ENCODE assay signal across 13 cellular contexts in the genomic region with DNA sequence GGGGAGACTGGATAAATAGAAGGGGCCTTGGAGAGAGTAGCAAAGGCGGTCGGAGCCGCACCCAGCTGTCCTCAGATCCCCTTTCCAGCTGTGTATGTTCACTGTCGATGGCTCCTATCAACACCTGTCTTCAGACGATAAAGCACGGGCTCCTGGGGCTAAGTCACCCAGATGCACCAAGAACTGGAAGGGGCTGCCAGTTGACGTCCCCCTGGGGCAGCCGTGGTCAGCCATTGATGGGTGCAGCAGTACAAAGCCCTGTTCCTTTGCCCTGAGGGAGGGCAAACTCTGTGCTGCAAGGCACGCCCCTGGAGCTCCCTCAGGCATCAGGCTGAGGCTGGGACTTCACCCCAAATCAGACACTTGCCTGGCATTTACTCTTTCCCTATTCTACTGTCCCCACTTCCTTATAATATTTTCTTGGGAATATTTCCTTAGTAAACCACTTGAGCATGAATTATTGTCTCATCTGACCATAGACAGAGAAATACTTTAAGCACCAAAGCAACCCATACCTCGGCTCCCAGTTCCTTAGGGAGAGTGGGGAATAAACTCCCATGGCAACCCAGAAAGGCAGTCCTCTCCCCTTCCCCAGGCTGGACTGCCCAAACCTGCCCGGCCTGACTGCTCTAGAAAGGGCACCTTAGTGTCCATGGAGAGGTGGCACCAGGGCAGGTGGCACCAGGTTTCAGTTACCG. TPM values are rescaled to one million over a fixed set of nuclear protein-coding genes. Genes with fewer than 3 reads are reported as not detected.
DNase-seq lines count a peak whose midpoint lies in the region; ATAC-seq and TF ChIP-seq lines count a peak whose summit lies in the region.
"Had no signal": no experiment of that assay in that cellular context is flagged by ENCODE, and none has a peak within 500 bp of the region (broad histone marks: within the 10 kb centered on the region; RNA-seq: fewer than 3 reads in every experiment).

No MANE protein-coding gene starts in this region.

- WGBS in mesendoderm (ENCODE audit: extremely low coverage, insufficient coverage, low lambda C conversion rate): no CpG with 5 or more reads among the region's 12 CpGs

- H3K56ac ChIP-seq in mesendoderm (ENCODE audit: low read length): peak overlapping the region; percentile 82

- intact Hi-C loops in Caco-2 (cut with micrococcal nuclease; ENCODE audit: unreplicated experiment) (no loop called here), HCT116 (cut with micrococcal nuclease) (loop anchor here (5.0 to 10.0 kb wide), 2 partner anchors 143 to 346 kb away; no protein-coding TSS in a partner anchor), activated B cell treated with CpG ODN at 0.5 μM for 24 hours (cut with micrococcal nuclease) (loop anchor here (5.0 to 10.0 kb wide), 4 partner anchors 164 to 707 kb away; a partner anchor contains a TSS)

- no peak for TF ChIP-seq POLR2A in HCT116 (IDR thresholded peaks at IDR 0.05; ENCODE audit: borderline replicate concordance, extremely low read depth, insufficient read depth, insufficient read length)

- H3K4me1 ChIP-seq in Caco-2 (peaks cover 57% of the 10 kb centered on the region), HCT116 (ENCODE audit: control insufficient read depth in 1 of 2, insufficient read depth in 2 of 2, low read length in 2 of 2) (peaks cover 0 to 12% of the 10 kb centered on the region in 2 experiments; a peak in 2 of 4 replicates), mesendoderm (ENCODE audit: control insufficient read depth, low read depth, low read length) (no peaks in the 10 kb centered on the region)
- H3K4me1 ChIP-seq in effector memory CD4-positive, alpha-beta T cell (ENCODE audit: control insufficient read depth, insufficient read depth, low read length, poor library complexity, severe bottlenecking): no peaks in the 10 kb centered on the region
- H3K4me1 ChIP-seq: SJCRH30 had no signal

- TF ChIP-seq RAD21 in HCT116 (IDR thresholded peaks at IDR 0.05; ENCODE audit: low read depth): no peak

- no peaks in the 10 kb centered on the region for H4K20me1 ChIP-seq in HCT116 (ENCODE audit: insufficient read depth)

- H3K4me3 ChIP-seq in Caco-2 (ENCODE audit: low read depth, low read length) (no peak overlapping the region), HCT116 (replicated peaks in 1 of 2; ENCODE audit: low read depth in 1 of 2, low read length in 2 of 2) (0 out of 4 replicates have a peak overlapping the region, but pooled peaks of 1 of the 2 experiments have one; percentile 4), mesendoderm (ENCODE audit: low read length) (no peak overlapping the region)
- H3K4me3 ChIP-seq in effector memory CD4-positive, alpha-beta T cell (ENCODE audit: insufficient read depth, low read depth, low read length, poor library complexity, severe bottlenecking): no peak overlapping the region
- H3K4me3 ChIP-seq: SJCRH30, spleen had no signal

- peak overlapping the region; percentile 65 for H3K4me2 ChIP-seq in HCT116 (ENCODE audit: low read length)
- H3K4me2 ChIP-seq in mesendoderm (ENCODE audit: low read length): no peak overlapping the region

- H3K27me3 ChIP-seq in Caco-2 (replicated peaks; ENCODE audit: control insufficient read depth, insufficient read depth, low read length) (no peaks in the 10 kb centered on the region), HCT116 (ENCODE audit: insufficient read depth, low read length) (peaks cover 5% of the 10 kb centered on the region; the same call in 1 of the 2 replicates), mesendoderm (ENCODE audit: insufficient read depth, low read length, poor library complexity) (no peaks in the 10 kb centered on the region)
- H3K27me3 ChIP-seq in effector memory CD4-positive, alpha-beta T cell (replicated peaks; ENCODE audit: control insufficient read depth, insufficient read depth, low read length, poor library complexity, severe bottlenecking): no peaks in the 10 kb centered on the region

- H3K36me3 Mint-ChIP-seq in Caco-2 (ENCODE audit: insufficient read depth, unreplicated experiment) (peaks cover 6% of the 10 kb centered on the region), activated B cell treated with CpG ODN at 0.5 μM for 24 hours (ENCODE audit: low read depth) (no peaks in the 10 kb centered on the region)

- no peak for TF ChIP-seq CTCF in Caco-2 (IDR thresholded peaks at IDR 0.05; ENCODE audit: insufficient read depth in 1 of 2, low read depth in 1 of 2, low read length in 1 of 2, severe bottlenecking in 1 of 2, unreplicated experiment in 1 of 2)
- no peak for TF ChIP-seq CTCF in HCT116 (IDR thresholded peaks at IDR 0.05 in 2 of 3, conservative IDR thresholded peaks at IDR 0.05 in 1 of 3; ENCODE audit: borderline replicate concordance in 1 of 3, insufficient read depth in 1 of 3, low read depth in 2 of 3, low read length in 2 of 3)
- no peak for TF ChIP-seq CTCF in activated B cell treated with CpG ODN at 0.5 μM for 24 hours (IDR thresholded peaks at IDR 0.05)

- peak overlapping the region; percentile 82 for H3K27ac Mint-ChIP-seq in Caco-2 (ENCODE audit: unreplicated experiment)
- no peak overlapping the region for H3K27ac Mint-ChIP-seq in activated B cell treated with CpG ODN at 0.5 μM for 24 hours
- H3K27ac Mint-ChIP-seq: activated CD4-positive, alpha-beta T cell treated with anti-CD3 and anti-CD28 coated beads for 36 hours had no signal

- H3K9ac ChIP-seq in HCT116 (ENCODE audit: low read length) (no peak overlapping the region), mesendoderm (ENCODE audit: low read length) (no peak overlapping the region)

- CTCF ChIA-PET in Caco-2 (lab: Charles Lee): interaction anchor here (0.6 to 3.7 kb wide), 14 partner anchors 10 to 292 kb away, joined by 3 to 58 read pairs (median 6); a partner anchor contains a TSS
- CTCF ChIA-PET in HCT116 (lab: Charles Lee): interaction anchor here (0.6 to 3.4 kb wide), 15 partner anchors 9 to 344 kb away, joined by 3 to 30 read pairs (median 3); a partner anchor contains a TSS
- CTCF ChIA-PET in activated B cell treated with CpG ODN at 0.5 μM for 24 hours (lab: Charles Lee): interaction anchor here (0.6 to 3.3 kb wide), 19 partner anchors 8 to 313 kb away, joined by 3 to 52 read pairs (median 4); a partner anchor contains a TSS

- H3K9me3 Mint-ChIP-seq in Caco-2 (ENCODE audit: unreplicated experiment) (no peaks in the 10 kb centered on the region), activated B cell treated with CpG ODN at 0.5 μM for 24 hours (no peaks in the 10 kb centered on the region)

- H3K4ac ChIP-seq in mesendoderm (ENCODE audit: low read depth, low read length): no peak overlapping the region

- H2AFZ ChIP-seq in HCT116 (ENCODE audit: low read depth, low read length, poor library complexity, severe bottlenecking): peak overlapping the region; percentile 89

- no peaks in the 10 kb centered on the region for H3K79me1 ChIP-seq in mesendoderm (ENCODE audit: low read length)

- no peak overlapping the region for H4K5ac ChIP-seq in mesendoderm (ENCODE audit: low read length)

- H3K36me3 ChIP-seq in Caco-2 (ENCODE audit: control insufficient read depth, insufficient read depth, low read length) (no peaks in the 10 kb centered on the region), HCT116 (ENCODE audit: control insufficient read depth in 1 of 2, insufficient read depth in 2 of 2, low read length in 2 of 2) (no peaks in the 10 kb centered on the region), mesendoderm (ENCODE audit: control insufficient read depth, insufficient read depth, low read length) (no peaks in the 10 kb centered on the region)
- no peaks in the 10 kb centered on the region for H3K36me3 ChIP-seq in effector memory CD4-positive, alpha-beta T cell (ENCODE audit: control insufficient read depth, insufficient read depth, low read length)
- H3K36me3 ChIP-seq: SJCRH30, spleen had no signal

- H3K79me2 ChIP-seq in HCT116 (ENCODE audit: insufficient read depth, low read length): no peaks in the 10 kb centered on the region
- H3K79me2 ChIP-seq in mesendoderm (ENCODE audit: control insufficient read depth, insufficient read depth, low read length): no peaks in the 10 kb centered on the region

- no peak overlapping the region for H2BK5ac ChIP-seq in mesendoderm (ENCODE audit: low read length)

- H2BK120ac ChIP-seq in mesendoderm (ENCODE audit: low read depth, low read length): no peak overlapping the region

- peaks cover 59% of the 10 kb centered on the region for H3K4me1 Mint-ChIP-seq in Caco-2 (ENCODE audit: low read depth, unreplicated experiment)
- peaks cover 11% of the 10 kb centered on the region for H3K4me1 Mint-ChIP-seq in activated B cell treated with CpG ODN at 0.5 μM for 24 hours

- RAD21 ChIA-PET in HCT116 (lab: Charles Lee; ENCODE audit: low non-redundant PET in 1 of 2, low total read pairs in 2 of 2, uncharacterized antibody in 2 of 2, unreplicated experiment in 2 of 2): interaction anchor here in 1 of 2 experiments (1.0 to 1.2 kb wide), 2 partner anchors 110 to 292 kb away, joined by 3 to 4 read pairs; no protein-coding TSS in a partner anchor

- H3K4me3 Mint-ChIP-seq in Caco-2 (ENCODE audit: unreplicated experiment) (peak overlapping the region; percentile 41), activated B cell treated with CpG ODN at 0.5 μM for 24 hours (no peak overlapping the region)
- H3K4me3 Mint-ChIP-seq: activated CD4-positive, alpha-beta T cell treated with anti-CD3 and anti-CD28 coated beads for 36 hours had no signal

- no peak overlapping the region for H4K8ac ChIP-seq in mesendoderm (ENCODE audit: low read depth, low read length)

- no peaks in the 10 kb centered on the region for H3K9me2 ChIP-seq in HCT116 (ENCODE audit: insufficient read depth)

- no peaks in the 10 kb centered on the region for H3K27me3 Mint-ChIP-seq in Caco-2 (ENCODE audit: insufficient read depth, unreplicated experiment)
- peaks cover 28% of the 10 kb centered on the region for H3K27me3 Mint-ChIP-seq in activated B cell treated with CpG ODN at 0.5 μM for 24 hours

- POLR2A ChIA-PET in Caco-2 (lab: Charles Lee) (no interaction called here), HCT116 (lab: Charles Lee) (no interaction called here), activated B cell treated with CpG ODN at 0.5 μM for 24 hours (lab: Charles Lee) (interaction anchor here (0.8 to 1.1 kb wide), 3 partner anchors 110 to 261 kb away, joined by 3 to 4 read pairs (median 3); a partner anchor contains a TSS)

- peak overlapping the region; percentile 24 for H3K23ac ChIP-seq in mesendoderm (ENCODE audit: low read length)

- H3K9me3 ChIP-seq in Caco-2 (no peaks in the 10 kb centered on the region), HCT116 (ENCODE audit: control insufficient read depth in 1 of 2, insufficient read depth in 1 of 2, low read depth in 1 of 2, low read length in 2 of 2) (no peaks in the 10 kb centered on the region)
- no peaks in the 10 kb centered on the region for H3K9me3 ChIP-seq in effector memory CD4-positive, alpha-beta T cell (ENCODE audit: control insufficient read depth, low read length)
- H3K9me3 ChIP-seq: SJCRH30, spleen had no signal

- ATAC-seq in HCT116 (no peak), activated B cell treated with CpG ODN at 0.5 μM for 24 hours (ENCODE audit: low read depth) (peak; percentile 63), HG02759 (IDR thresholded peaks at IDR 0.05; ENCODE audit: unreplicated experiment) (no peak), GM19035 (IDR thresholded peaks at IDR 0.05; ENCODE audit: unreplicated experiment) (no peak)

- peak in 1 of 2 experiments; percentile 48 for DNase-seq in Caco-2
- DNase-seq in HCT116 (ENCODE audit: low read depth, low spot score): no peak
- DNase-seq in activated B cell treated with CpG ODN at 0.5 μM for 24 hours: no peak
- DNase-seq in mesendoderm: no peak
- no peak for DNase-seq in effector memory CD4-positive, alpha-beta T cell
- no peak for DNase-seq in NCI-H1930 (lab: John Stamatoyannopoulos, UW)
- DNase-seq: activated gamma-delta T cell, T1000 had no signal

- H2AK5ac ChIP-seq in mesendoderm (ENCODE audit: low read length): no peak overlapping the region

- H2BK15ac ChIP-seq in mesendoderm (replicated peaks; ENCODE audit: low read depth): no peak overlapping the region

- BruUV-seq in Caco-2 (replicated peaks; lab: Mats Ljungman, UMichigan) (no TSS peak), HCT116 (replicated peaks; lab: Mats Ljungman, UMichigan) (no TSS peak)

- no peak overlapping the region for H3K27ac ChIP-seq in HCT116 (ENCODE audit: low read depth, low read length)
- H3K27ac ChIP-seq in mesendoderm (ENCODE audit: low read depth, low read length): no peak overlapping the region
- no peak overlapping the region for H3K27ac ChIP-seq in effector memory CD4-positive, alpha-beta T cell (ENCODE audit: insufficient read depth, low read length, poor library complexity, severe bottlenecking)
- H3K27ac ChIP-seq: SJCRH30, spleen had no signal

- no peak overlapping the region for H3K18ac ChIP-seq in mesendoderm (ENCODE audit: low read length)

RNA-seq across cellular contexts. Expression of a gene that starts 59.6 kb away (rescaled TPM):
- total RNA-seq in Caco-2 (2022) (14.7 and 16.5 TPM in 2 replicates), HCT116 (2021; ENCODE audit: unreplicated experiment) (7.1 TPM), activated B cell treated with CpG ODN at 0.5 μM for 24 hours (0.86 and 2.1 TPM in 2 replicates)
- polyA plus RNA-seq in HCT116 (2012): 3.8 and 5.7 TPM in 2 replicates
- polyA plus RNA-seq in mesendoderm (2013, experiment 1 of 2): 1.4 TPM
- 1.5 TPM for polyA plus RNA-seq in mesendoderm (2013, experiment 2 of 2)
